In genomic region chr22:37805878-37806277, GRCh38 we compare ENCODE assay signal across 8 cellular contexts. TPM values are rescaled to one million over a fixed set of nuclear protein-coding genes. Genes with fewer than 3 reads are reported as not detected.
DNase-seq lines count a peak whose midpoint lies in the region; ATAC-seq and TF ChIP-seq lines count a peak whose summit lies in the region.
"Had no signal": no experiment of that assay in that cellular context is flagged by ENCODE, and none has a peak within 500 bp of the region (broad histone marks: within the 10 kb centered on the region; RNA-seq: fewer than 3 reads in every experiment).

No MANE protein-coding gene starts in this region.

- peaks cover 22% of the 10 kb centered on the region for H3K79me2 ChIP-seq in SK-N-SH (ENCODE audit: insufficient read depth)

- TF ChIP-seq CTCF in SK-N-SH (IDR thresholded peaks at IDR 0.05) (no peak), gastroesophageal sphincter (IDR thresholded peaks at IDR 0.05) (no peak), suprapubic skin (IDR thresholded peaks at IDR 0.05) (no peak)

- CTCF ChIA-PET in SK-N-SH (lab: Yijun Ruan, JAX) = interaction anchor here (1.5 to 1.8 kb wide), 2 partner anchors 11 to 38 kb away, joined by 5 to 6 read pairs; partner anchors contain the start of gene ANKRD54

- DNase-seq in SK-N-SH (no peak), suprapubic skin (ENCODE audit: low spot score in 2 of 2) (no peak), A172 (ENCODE audit: low spot score) (no peak)
- DNase-seq: 8988T, activated gamma-delta T cell had no signal

- no peak for TF ChIP-seq RAD21 in SK-N-SH (IDR thresholded peaks at IDR 0.05; ENCODE audit: low read length)

- H3K4me2 ChIP-seq in SK-N-SH = peak overlapping the region; percentile 98

- 82% methylated on average over 6 of the region's 6 CpGs for WGBS in SK-N-SH (ENCODE audit: low lambda C conversion rate)
- WGBS in gastroesophageal sphincter (ENCODE audit: low coverage in 1 of 2), 2 donors = 34 to 35% methylated on average over 5 to 6 of the region's 6 CpGs
- WGBS in suprapubic skin = 12% methylated on average over 6 of the region's 6 CpGs

- TF ChIP-seq POLR2A in gastroesophageal sphincter (IDR thresholded peaks at IDR 0.05) (no peak), suprapubic skin (IDR thresholded peaks at IDR 0.05) (no peak)

- peak overlapping the region; percentile 80; the same call in 1 of the 2 replicates for H2AFZ ChIP-seq in SK-N-SH (ENCODE audit: low read depth)

- TF ChIP-seq EP300 in SK-N-SH (IDR thresholded peaks at IDR 0.05; ENCODE audit: borderline replicate concordance in 1 of 2, low read depth in 1 of 2, low read length in 1 of 2) (no peak), gastroesophageal sphincter (IDR thresholded peaks at IDR 0.05) (no peak), suprapubic skin (IDR thresholded peaks at IDR 0.05) (no peak)

- H3K9me3 ChIP-seq in SK-N-SH (no peaks in the 10 kb centered on the region), gastroesophageal sphincter (no peaks in the 10 kb centered on the region), suprapubic skin (no peaks in the 10 kb centered on the region)

- H3K9me2 ChIP-seq in SK-N-SH = no peaks in the 10 kb centered on the region

- ATAC-seq in SK-N-SH treated with all-trans-retinoic acid at 6 μM for 48 hours (no peak), gastroesophageal sphincter (no peak), GM19035 (IDR thresholded peaks at IDR 0.05; ENCODE audit: unreplicated experiment) (no peak)

- H3F3A ChIP-seq in SK-N-SH (replicated peaks; ENCODE audit: insufficient read depth) = peaks cover 17% of the 10 kb centered on the region

- no peaks in the 10 kb centered on the region; the same call in 1 of the 2 replicates for H4K20me1 ChIP-seq in SK-N-SH (ENCODE audit: insufficient read depth)

- peak overlapping the region; percentile 61 to 86; a peak in 3 of 4 replicates for H3K27ac ChIP-seq in SK-N-SH (ENCODE audit: low read depth in 2 of 2, low read length in 1 of 2)
- H3K27ac ChIP-seq in gastroesophageal sphincter = peak overlapping the region; percentile 80 to 96 (median 89)
- H3K27ac ChIP-seq in suprapubic skin = peak overlapping the region; percentile 91

- no peaks in the 10 kb centered on the region for H3K27me3 ChIP-seq in SK-N-SH (ENCODE audit: insufficient read depth)
- H3K27me3 ChIP-seq in gastroesophageal sphincter = no peaks in the 10 kb centered on the region
- no peaks in the 10 kb centered on the region for H3K27me3 ChIP-seq in suprapubic skin

- POLR2A ChIA-PET in SK-N-SH (lab: Yijun Ruan, JAX) = no interaction called here

- H3K4me1 ChIP-seq in SK-N-SH (ENCODE audit: control insufficient read depth in 1 of 2, insufficient read depth in 2 of 2, low read depth in 1 of 2, low read length in 1 of 2) (peaks cover 0 to 35% of the 10 kb centered on the region in 2 experiments; a peak in 2 of 4 replicates), gastroesophageal sphincter (peaks cover 0 to 79% (median 24%) of the 10 kb centered on the region in 3 donors), suprapubic skin (peaks cover 69% of the 10 kb centered on the region)

- H3K4me3 ChIP-seq in SK-N-SH (ENCODE audit: low read depth in 2 of 2, low read length in 1 of 2) (peak overlapping the region; percentile 70), gastroesophageal sphincter (peak overlapping the region; percentile 66 to 71), suprapubic skin (peak overlapping the region; percentile 75)

- H3K36me3 ChIP-seq in SK-N-SH (replicated peaks in 1 of 2; ENCODE audit: control insufficient read depth in 1 of 2, insufficient read depth in 2 of 2, low read length in 1 of 2) = no peaks in the 10 kb centered on the region
- H3K36me3 ChIP-seq in gastroesophageal sphincter = no peaks in the 10 kb centered on the region
- no peaks in the 10 kb centered on the region for H3K36me3 ChIP-seq in suprapubic skin

- H3K9ac ChIP-seq in SK-N-SH = peak overlapping the region; percentile 65

TF ChIP-seq in SK-N-SH, 30 proteins besides CTCF, POLR2A, EP300 and RAD21 (continues in another document):
- TF ChIP-seq JUND (IDR thresholded peaks at IDR 0.05) (no peak), NFIC (IDR thresholded peaks at IDR 0.05; ENCODE audit: borderline replicate concordance) (no peak), GATA2 (CRISPR knock-in tag; IDR thresholded peaks at IDR 0.05) (no peak), RCOR1 (IDR thresholded peaks at IDR 0.05; ENCODE audit: low read length) (no peak), SIN3A (IDR thresholded peaks at IDR 0.05; ENCODE audit: borderline replicate concordance, low read depth, low read length) (no peak), TEAD4 (IDR thresholded peaks at IDR 0.05; ENCODE audit: borderline replicate concordance, insufficient read depth) (no peak), MEF2A (IDR thresholded peaks at IDR 0.05; ENCODE audit: borderline replicate concordance, low read depth) (no peak), YY1 (IDR thresholded peaks at IDR 0.05; ENCODE audit: low read depth) (no peak), FOXJ3 (CRISPR knock-in tag; IDR thresholded peaks at IDR 0.05) (no peak), NRF1 (IDR thresholded peaks at IDR 0.05; ENCODE audit: low read depth, low read length) (no peak), ZBTB33 (IDR thresholded peaks at IDR 0.05; ENCODE audit: borderline replicate concordance, low read depth) (no peak)

TF ChIP-seq in SK-N-SH treated with all-trans-retinoic acid at 6 μM for 48 hours, 23 proteins besides CTCF, POLR2A, EP300 and RAD21 (continues in another document):
- TF ChIP-seq SNAI2 (CRISPR knock-in tag; IDR thresholded peaks at IDR 0.05) (no peak), PPARA (CRISPR knock-in tag; IDR thresholded peaks at IDR 0.05; ENCODE audit: borderline replicate concordance) (no peak), POU6F1 (CRISPR knock-in tag; IDR thresholded peaks at IDR 0.05; ENCODE audit: borderline replicate concordance, low read depth) (no peak), ZNF70 (CRISPR knock-in tag; IDR thresholded peaks at IDR 0.05) (no peak), ZC3H10 (CRISPR knock-in tag; IDR thresholded peaks at IDR 0.05) (no peak), ZNF8 (CRISPR knock-in tag; IDR thresholded peaks at IDR 0.05) (no peak), RARB (CRISPR knock-in tag; IDR thresholded peaks at IDR 0.05) (no peak), OSR1 (CRISPR knock-in tag; IDR thresholded peaks at IDR 0.05) (no peak), PATZ1 (CRISPR knock-in tag; IDR thresholded peaks at IDR 0.05; ENCODE audit: borderline replicate concordance) (no peak), ESRRG (CRISPR knock-in tag; IDR thresholded peaks at IDR 0.05) (no peak)

RNA-seq across cellular contexts. Expression of gene GCAT, which starts 1.9 kb away (rescaled TPM):
- 20.3 and 24.2 TPM in 2 replicates for polyA plus RNA-seq in SK-N-SH (2012; rRNA removed)
- polyA plus RNA-seq in SK-N-SH (2012; cell fraction: cytosol; rRNA removed) = 11.1 and 17.2 TPM in 2 replicates
- polyA plus RNA-seq in SK-N-SH (2012; cell fraction: nucleus; rRNA removed) = 31.2 and 33.0 TPM in 2 replicates
- total RNA-seq in gastroesophageal sphincter (10 to 100 TPM in 3 of 4 donors, 1 to 10 TPM in 1; 8.0 to 21.0 (median 15.7) TPM), suprapubic skin (10 to 100 TPM; 11.3 to 34.5 (median 20.1) TPM)
- 8.8 and 11.4 TPM in 2 replicates for total RNA-seq in A172 (2014; rRNA removed; shearing (Covaris generic))

RNA-seq across cellular contexts. Expression of gene GALR3, which starts 17.3 kb away (rescaled TPM):
- polyA plus RNA-seq in SK-N-SH (2012; rRNA removed) = not detected in 2 replicates
- not detected in 2 replicates for polyA plus RNA-seq in SK-N-SH (2012; cell fraction: cytosol; rRNA removed)
- 0.13 and 0.50 TPM in 2 replicates for polyA plus RNA-seq in SK-N-SH (2012; cell fraction: nucleus; rRNA removed)
- total RNA-seq in gastroesophageal sphincter (not detected), suprapubic skin (not detected)
- not detected in 2 replicates for total RNA-seq in A172 (2014; rRNA removed; shearing (Covaris generic))

RNA-seq across cellular contexts. Expression of gene ANKRD54, which starts 38.3 kb away (rescaled TPM):
- 27.5 and 27.6 TPM in 2 replicates for polyA plus RNA-seq in SK-N-SH (2012; rRNA removed)
- 15.9 and 21.5 TPM in 2 replicates for polyA plus RNA-seq in SK-N-SH (2012; cell fraction: cytosol; rRNA removed)
- polyA plus RNA-seq in SK-N-SH (2012; cell fraction: nucleus; rRNA removed) = 57.6 and 61.4 TPM in 2 replicates
- total RNA-seq in gastroesophageal sphincter = 10 to 100 TPM; 21.3 to 66.6 (median 40.9) TPM
- total RNA-seq in suprapubic skin = 10 to 100 TPM; 22.7 to 38.6 (median 32.7) TPM
- 22.4 and 30.5 TPM in 2 replicates for total RNA-seq in A172 (2014; rRNA removed; shearing (Covaris generic))

RNA-seq across cellular contexts. Expression of gene EIF3L, which starts 43.3 kb away (rescaled TPM):
- 478 and 642 TPM in 2 replicates for polyA plus RNA-seq in SK-N-SH (2012; rRNA removed)
- 510 and 587 TPM in 2 replicates for polyA plus RNA-seq in SK-N-SH (2012; cell fraction: cytosol; rRNA removed)
- 152 and 266 TPM in 2 replicates for polyA plus RNA-seq in SK-N-SH (2012; cell fraction: nucleus; rRNA removed)
- total RNA-seq in gastroesophageal sphincter (100 to 1,000 TPM; 336 to 538 (median 412) TPM), suprapubic skin (100 to 1,000 TPM; 379 to 589 (median 576) TPM)
- total RNA-seq in A172 (2014; rRNA removed; shearing (Covaris generic)) = 161 and 170 TPM in 2 replicates
